Comparison of ENCODE assay signal across 21 cellular contexts in genomic region chr5:179273074-179273435, GRCh38.
DNase-seq lines count a peak whose midpoint lies in the region; ATAC-seq and TF ChIP-seq lines count a peak whose summit lies in the region.
"Had no signal": no experiment of that assay in that cellular context is flagged by ENCODE, and none has a peak within 500 bp of the region (broad histone marks: within the 10 kb centered on the region; RNA-seq: fewer than 3 reads in every experiment).

No MANE protein-coding gene starts in this region.

- peak; percentile 37 for DNase-seq in activated effector memory CD4-positive, alpha-beta T cell treated with anti-CD3 and anti-CD28 coated beads, Interleukin-2, amount 50 U/mL, for 16 hours
- no peak for DNase-seq in activated effector memory CD4-positive, alpha-beta T cell treated with Interleukin-2 at 50 U/mL for 16 hours
- no peak for DNase-seq in right atrium auricular region (ENCODE audit: low spot score)
- peak in 2 of 5 donors; percentile 14 to 45 for DNase-seq in ovary
- peak in 1 of 2 donors; percentile 66 for DNase-seq in upper lobe of left lung
- DNase-seq in OCI-M2 (lab: John Stamatoyannopoulos, UW; ENCODE audit: unreplicated experiment) = no peak
- DNase-seq in SHP77 (lab: John Stamatoyannopoulos, UW) = no peak
- DNase-seq: activated CD4-positive, alpha-beta T cell treated with anti-CD3 and anti-CD28 coated beads, Interleukin-2, amount 10 ng/mL, durations not matched to agents 24 days and 14 days; activated gamma-delta T cell; Calu3; erythroblast; naive thymus-derived CD4-positive, alpha-beta T cell; NCI-H1105 treated with DMSO at 0.1 percent for 48 hours; NCI-H2081 treated with DMSO at 0.1 percent for 48 hours; NCI-H524; stimulated activated CD4-positive, alpha-beta T cell treated with anti-CD3 and anti-CD28 coated beads, Interleukin-15, amount 100 ng/mL, for 24 hours had no signal

- no peak for ATAC-seq in upper lobe of left lung (ENCODE audit: low FRiP score in 2 of 2)
- ATAC-seq in HG02852 (IDR thresholded peaks at IDR 0.05; ENCODE audit: unreplicated experiment) = no peak
- ATAC-seq: naive thymus-derived CD4-positive, alpha-beta T cell had no signal

- H3K36me3 ChIP-seq in right atrium auricular region (no peaks in the 10 kb centered on the region), ovary (no peaks in the 10 kb centered on the region), upper lobe of left lung (no peaks in the 10 kb centered on the region)
- H3K36me3 ChIP-seq: adrenal gland, cardiac muscle cell had no signal

- TF ChIP-seq POLR2A in ovary (IDR thresholded peaks at IDR 0.05) (no peak), upper lobe of left lung (IDR thresholded peaks at IDR 0.05) (no peak)

- WGBS in ovary, 3 donors = 16 to 42% (median 33%) methylated on average over 7 of the region's 7 CpGs
- 80 to 90% methylated on average over 1 to 7 of the region's 7 CpGs for WGBS in upper lobe of left lung, 2 donors

- H3K4me3 ChIP-seq in right atrium auricular region (no peak overlapping the region), ovary (no peak overlapping the region), upper lobe of left lung (no peak overlapping the region)
- H3K4me3 ChIP-seq: adrenal gland, cardiac muscle cell, lung had no signal

- TF ChIP-seq CTCF in right atrium auricular region (IDR thresholded peaks at IDR 0.05) (no peak), ovary (IDR thresholded peaks at IDR 0.05) (no peak), upper lobe of left lung (IDR thresholded peaks at IDR 0.05) (no peak)

- peak overlapping the region; percentile 43 to 55 for H3K27ac ChIP-seq in right atrium auricular region
- peak overlapping the region; percentile 65 to 71 for H3K27ac ChIP-seq in ovary
- peak overlapping the region; percentile 77 to 87 (median 82) for H3K27ac ChIP-seq in upper lobe of left lung
- H3K27ac ChIP-seq: 22Rv1, cardiac muscle cell had no signal

- H3K9me3 ChIP-seq in right atrium auricular region (no peaks in the 10 kb centered on the region), ovary (no peaks in the 10 kb centered on the region), upper lobe of left lung (no peaks in the 10 kb centered on the region)
- H3K9me3 ChIP-seq: adrenal gland had no signal

- no peaks in the 10 kb centered on the region for H3K27me3 ChIP-seq in right atrium auricular region
- H3K27me3 ChIP-seq in ovary = no peaks in the 10 kb centered on the region
- no peaks in the 10 kb centered on the region for H3K27me3 ChIP-seq in upper lobe of left lung
- H3K27me3 ChIP-seq: adrenal gland, cardiac muscle cell had no signal

- H3K4me1 ChIP-seq in right atrium auricular region (peaks cover 0 to 74% of the 10 kb centered on the region in 2 donors), ovary (ENCODE audit: insufficient read depth) (peaks cover 65% of the 10 kb centered on the region), upper lobe of left lung (peaks cover 6 to 26% (median 18%) of the 10 kb centered on the region in 4 donors)

- TF ChIP-seq EP300 in ovary (IDR thresholded peaks at IDR 0.05) = no peak
- TF ChIP-seq EP300 in upper lobe of left lung (IDR thresholded peaks at IDR 0.05) = no peak

- intact Hi-C loops in ovary (cut with DNase I) = no loop called here
